Comparison of ENCODE assay signal across 8 cellular contexts in the genomic region with DNA sequence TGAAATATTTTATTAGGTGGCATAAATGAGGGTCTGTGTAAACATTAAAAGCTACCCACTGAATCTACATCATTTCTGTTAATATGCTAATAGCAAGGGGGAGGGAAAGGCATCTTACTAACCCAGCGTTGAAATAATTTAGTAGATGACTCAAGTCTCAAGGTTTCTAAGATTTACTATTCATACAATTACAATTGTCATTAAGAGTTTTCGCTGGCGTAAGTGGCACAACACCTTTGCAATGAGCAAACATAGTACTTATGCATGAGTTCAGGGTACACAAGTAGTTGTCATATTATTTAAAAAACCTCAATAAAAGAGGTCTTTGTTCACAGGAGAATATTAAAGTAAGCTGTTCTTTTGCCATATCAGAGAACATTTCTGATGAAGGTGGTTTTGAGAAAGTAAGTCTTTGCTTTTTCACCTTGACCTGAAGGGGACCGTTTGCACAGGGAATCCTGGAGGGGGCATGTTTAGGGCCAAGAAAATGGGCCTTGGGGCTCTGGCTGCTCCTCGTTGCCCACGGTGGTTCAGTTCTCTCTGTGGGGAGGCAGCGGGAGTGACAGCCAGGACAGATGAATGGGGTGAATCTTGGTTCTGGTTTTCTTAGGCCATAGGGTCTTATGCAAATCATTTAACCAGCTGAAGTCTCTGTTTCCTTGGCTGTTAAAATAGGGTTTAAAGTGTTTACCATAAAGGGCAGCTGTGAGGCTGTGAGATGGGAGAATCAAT. TPM values are rescaled to one million over a fixed set of nuclear protein-coding genes. Genes with fewer than 3 reads are reported as not detected.
DNase-seq lines count a peak whose midpoint lies in the region; ATAC-seq and TF ChIP-seq lines count a peak whose summit lies in the region.

No MANE protein-coding gene starts in this region.

- POLR2A ChIA-PET in activated CD4-positive, alpha-beta T cell treated with anti-CD3 and anti-CD28 coated beads, Interleukin-2, amount 10 ng/mL, durations not matched to agents 7 days and 5 days (lab: Charles Lee), result no interaction called here

- peak overlapping the region; percentile 88 for H3K9ac ChIP-seq in SU-DHL-6 (ENCODE audit: low read length)

- peak overlapping the region; percentile 95 for H3K4me3 ChIP-seq in SU-DHL-6 (ENCODE audit: insufficient read depth, low read length, poor library complexity, severe bottlenecking)

- peak overlapping the region; percentile 98 for H3K27ac Mint-ChIP-seq in activated CD4-positive, alpha-beta T cell treated with anti-CD3 and anti-CD28 coated beads, Interleukin-2, amount 10 ng/mL, durations not matched to agents 7 days and 5 days
- peak overlapping the region; percentile 96 for H3K27ac Mint-ChIP-seq in stimulated activated memory B cell treated with anti-CD40 and anti-IgM and Interleukin-4, amounts not matched to agents 10 μg/mL and 1 μg/mL and 100 μg/mL, for 72 hours

- peak overlapping the region; percentile 99 for H3K27ac ChIP-seq in SU-DHL-6 (ENCODE audit: low read depth, low read length)

- CTCF ChIA-PET in activated CD4-positive, alpha-beta T cell treated with anti-CD3 and anti-CD28 coated beads, Interleukin-2, amount 10 ng/mL, durations not matched to agents 7 days and 5 days (lab: Charles Lee), result interaction anchor here (0.9 to 1.7 kb wide), 5 partner anchors 8 to 124 kb away, joined by 3 to 7 read pairs (median 4); no protein-coding TSS in a partner anchor

- peaks cover 4% of the 10 kb centered on the region for H3K36me3 ChIP-seq in SU-DHL-6 (ENCODE audit: low read length)

- no peaks in the 10 kb centered on the region for H3K27me3 ChIP-seq in SU-DHL-6 (ENCODE audit: low read length)

- H3F3A ChIP-seq in SU-DHL-6 (ENCODE audit: insufficient read depth), result peaks cover 90% of the 10 kb centered on the region

- no peaks in the 10 kb centered on the region for H4K20me1 ChIP-seq in SU-DHL-6 (ENCODE audit: low read depth, low read length)

- no peaks in the 10 kb centered on the region for H3K9me2 ChIP-seq in SU-DHL-6 (replicated peaks; ENCODE audit: insufficient read depth, low read length)

- DNase-seq in activated CD4-positive, alpha-beta T cell treated with anti-CD3 and anti-CD28 coated beads, Interleukin-2, amount 10 ng/mL, durations not matched to agents 7 days and 5 days, result no peak
- DNase-seq in activated CD4-positive, alpha-beta T cell treated with anti-CD3 and anti-CD28 coated beads, Interleukin-2, amount 50 U/mL, for 48 hours, result no peak
- no peak for DNase-seq in NCI-H2171 treated with DMSO at 0.1 percent for 48 hours (lab: John Stamatoyannopoulos, UW)
- DNase-seq in NCI-H1417 treated with DMSO at 0.1 percent for 48 hours (lab: John Stamatoyannopoulos, UW), result no peak
- no peak for DNase-seq in epidermal melanocyte (ENCODE audit: insufficient read length, low spot score)

- H3K27me3 Mint-ChIP-seq in activated CD4-positive, alpha-beta T cell treated with anti-CD3 and anti-CD28 coated beads, Interleukin-2, amount 10 ng/mL, durations not matched to agents 7 days and 5 days, result no peaks in the 10 kb centered on the region
- no peaks in the 10 kb centered on the region for H3K27me3 Mint-ChIP-seq in stimulated activated memory B cell treated with anti-CD40 and anti-IgM and Interleukin-4, amounts not matched to agents 10 μg/mL and 1 μg/mL and 100 μg/mL, for 72 hours

- H3K4me1 Mint-ChIP-seq in activated CD4-positive, alpha-beta T cell treated with anti-CD3 and anti-CD28 coated beads, Interleukin-2, amount 10 ng/mL, durations not matched to agents 7 days and 5 days, result peaks cover 81% of the 10 kb centered on the region
- H3K4me1 Mint-ChIP-seq in stimulated activated memory B cell treated with anti-CD40 and anti-IgM and Interleukin-4, amounts not matched to agents 10 μg/mL and 1 μg/mL and 100 μg/mL, for 72 hours, result peaks cover 88% of the 10 kb centered on the region

- H3K4me3 Mint-ChIP-seq in activated CD4-positive, alpha-beta T cell treated with anti-CD3 and anti-CD28 coated beads, Interleukin-2, amount 10 ng/mL, durations not matched to agents 7 days and 5 days, result peak overlapping the region; percentile 94
- H3K4me3 Mint-ChIP-seq in stimulated activated memory B cell treated with anti-CD40 and anti-IgM and Interleukin-4, amounts not matched to agents 10 μg/mL and 1 μg/mL and 100 μg/mL, for 72 hours, result peak overlapping the region; percentile 83

- no peak overlapping the region for H2AFZ ChIP-seq in SU-DHL-6 (ENCODE audit: low read depth, low read length, severe bottlenecking)

- peak overlapping the region; percentile 98 for H3K4me2 ChIP-seq in SU-DHL-6 (ENCODE audit: low read depth, low read length, poor library complexity, severe bottlenecking)

- no peak for TF ChIP-seq CTCF in SU-DHL-6 (IDR thresholded peaks at IDR 0.05; ENCODE audit: insufficient read depth, low read length, poor library complexity, severe bottlenecking)

- peaks cover 3% of the 10 kb centered on the region for H3K9me3 Mint-ChIP-seq in activated CD4-positive, alpha-beta T cell treated with anti-CD3 and anti-CD28 coated beads, Interleukin-2, amount 10 ng/mL, durations not matched to agents 7 days and 5 days
- no peaks in the 10 kb centered on the region for H3K9me3 Mint-ChIP-seq in stimulated activated memory B cell treated with anti-CD40 and anti-IgM and Interleukin-4, amounts not matched to agents 10 μg/mL and 1 μg/mL and 100 μg/mL, for 72 hours

- H3K36me3 Mint-ChIP-seq in activated CD4-positive, alpha-beta T cell treated with anti-CD3 and anti-CD28 coated beads, Interleukin-2, amount 10 ng/mL, durations not matched to agents 7 days and 5 days (ENCODE audit: low read depth), result peaks cover 23% of the 10 kb centered on the region
- H3K36me3 Mint-ChIP-seq in stimulated activated memory B cell treated with anti-CD40 and anti-IgM and Interleukin-4, amounts not matched to agents 10 μg/mL and 1 μg/mL and 100 μg/mL, for 72 hours, result no peaks in the 10 kb centered on the region

- no peaks in the 10 kb centered on the region for H3K9me3 ChIP-seq in SU-DHL-6 (ENCODE audit: insufficient read depth, low read length)

- ATAC-seq in HG02623 (IDR thresholded peaks at IDR 0.05; ENCODE audit: unreplicated experiment), result peak; percentile 44
- peak; percentile 14 for ATAC-seq in stimulated activated memory B cell treated with anti-CD40 and anti-IgM and Interleukin-4, amounts not matched to agents 10 μg/mL and 1 μg/mL and 100 μg/mL, for 72 hours

- H3K79me2 ChIP-seq in SU-DHL-6 (ENCODE audit: insufficient read depth, low read length), result peaks cover 73% of the 10 kb centered on the region

RNA-seq across cellular contexts. Expression of a gene that starts 4.4 kb away (rescaled TPM):
- 100 to 1,000 TPM; 134 to 137 TPM for total RNA-seq in activated CD4-positive, alpha-beta T cell treated with anti-CD3 and anti-CD28 coated beads, Interleukin-2, amount 10 ng/mL, durations not matched to agents 7 days and 5 days
